In genomic region chr6:33248932-33249731, GRCh38 we compare ENCODE assay signal across 1 cellular context.
TF ChIP-seq lines count a peak whose summit lies in the region.

No MANE protein-coding gene starts in this region.

TF ChIP-seq in K562, 482 proteins besides CTCF, POLR2A, EP300 and RAD21 (continued from another document and continues in another):
- TF ChIP-seq TRIM25 (IDR thresholded peaks at IDR 0.05; ENCODE audit: borderline replicate concordance), result 0 out of 2 replicates have a peak, but pooled peaks have one; percentile 66
- TF ChIP-seq TAF1 (IDR thresholded peaks at IDR 0.05; ENCODE audit: control insufficient read depth, extremely low read depth, insufficient read depth, low read length, severe bottlenecking), result peak; percentile 72
- TF ChIP-seq ZNF121 (CRISPR knock-in tag; conservative IDR thresholded peaks at IDR 0.05), result no peak
- peak; percentile 48 for TF ChIP-seq RBM22 (IDR thresholded peaks at IDR 0.05; ENCODE audit: low read depth, low read length, poor library complexity, severe bottlenecking)
- 0 out of 2 replicates have a peak, but pooled peaks have one; percentile 35 for TF ChIP-seq ZNF407 (IDR thresholded peaks at IDR 0.05; ENCODE audit: low read depth)
- TF ChIP-seq ATF3 (IDR thresholded peaks at IDR 0.05), result no peak
- no peak for TF ChIP-seq ATF3 (CRISPR knock-in tag; conservative IDR thresholded peaks at IDR 0.05)
- TF ChIP-seq ATF2 (CRISPR knock-in tag; IDR thresholded peaks at IDR 0.05), result no peak
- no peak for TF ChIP-seq GTF3C2 (IDR thresholded peaks at IDR 0.05; ENCODE audit: borderline replicate concordance, extremely low read depth, insufficient read length)
- TF ChIP-seq TCF7 (IDR thresholded peaks at IDR 0.05; ENCODE audit: borderline replicate concordance), result 0 out of 2 replicates have a peak, but pooled peaks have one; percentile 13
- no peak; the same call in 1 of the 2 replicates for TF ChIP-seq ZNF592 (IDR thresholded peaks at IDR 0.05)
- TF ChIP-seq ZNF740 (CRISPR knock-in tag; IDR thresholded peaks at IDR 0.05), result no peak
- TF ChIP-seq ZNF740 (tag; IDR thresholded peaks at IDR 0.05), result no peak
- TF ChIP-seq VEZF1 (CRISPR knock-in tag; IDR thresholded peaks at IDR 0.05), result no peak; the same call in 1 of the 2 replicates
- TF ChIP-seq ZNF12 (CRISPR knock-in tag; IDR thresholded peaks at IDR 0.05), result no peak
- no peak for TF ChIP-seq ZBTB43 (CRISPR knock-in tag; IDR thresholded peaks at IDR 0.05)
- TF ChIP-seq ZNF280B (CRISPR knock-in tag; IDR thresholded peaks at IDR 0.05), result no peak
- TF ChIP-seq ZNF696 (CRISPR knock-in tag; conservative IDR thresholded peaks at IDR 0.05), result no peak
